ENCODE assay signal across 8 cellular contexts in the genomic region with DNA sequence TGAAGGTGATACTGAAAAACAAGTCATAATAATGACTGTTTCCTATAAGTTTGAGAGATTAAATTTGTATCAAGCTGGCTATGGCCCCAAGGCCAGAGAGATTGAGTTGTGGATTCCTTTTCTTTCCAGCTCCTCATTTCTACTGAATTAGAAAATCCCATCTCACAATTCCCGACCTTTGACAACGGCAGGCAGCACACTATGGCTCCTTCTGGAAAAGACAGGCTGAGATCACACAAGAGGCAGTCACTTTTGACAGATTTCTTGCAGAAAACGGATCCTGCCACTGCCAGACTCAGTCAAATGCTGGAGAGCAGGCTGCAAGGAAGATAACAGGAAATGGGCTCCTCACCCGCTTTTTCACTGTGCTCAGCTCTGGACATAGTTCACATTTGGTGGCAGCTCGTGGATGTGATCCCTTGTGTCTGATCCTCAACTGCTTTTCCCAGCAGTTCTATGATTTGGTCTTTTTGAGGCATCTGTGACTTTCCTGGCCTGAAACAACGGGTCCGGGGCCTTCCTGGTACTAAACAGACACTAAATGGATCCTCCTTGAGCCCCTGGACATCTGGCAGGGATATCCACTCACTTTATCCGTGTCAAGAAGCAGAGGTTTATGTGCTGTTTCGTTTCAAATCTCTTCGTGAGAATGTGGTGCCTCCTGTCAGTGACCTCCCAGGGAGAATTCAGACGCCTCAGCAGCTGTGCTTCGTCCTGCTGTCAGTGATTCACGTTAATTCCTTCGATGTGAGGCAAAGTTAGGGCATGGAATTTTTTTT. TPM values are rescaled to one million over a fixed set of nuclear protein-coding genes. Genes with fewer than 3 reads are reported as not detected.
DNase-seq lines count a peak whose midpoint lies in the region; ATAC-seq, FAIRE-seq and TF ChIP-seq lines count a peak whose summit lies in the region.

No MANE protein-coding gene starts in this region.

- no peaks in the 10 kb centered on the region for H3K4me1 ChIP-seq in liver (ENCODE audit: control insufficient read depth in 4 of 4, insufficient read depth in 4 of 4, low read length in 3 of 4)
- H3K4me1 ChIP-seq in HepG2 (ENCODE audit: insufficient read depth, low read length): no peaks in the 10 kb centered on the region
- H3K4me1 ChIP-seq in mesodermal cell (ENCODE audit: control insufficient read depth, insufficient read depth, low read length, poor library complexity, severe bottlenecking): no peaks in the 10 kb centered on the region

- no peak for DNase-seq in HepG2 (ENCODE audit: low spot score)
- peak; percentile 18 for DNase-seq in epithelial cell of proximal tubule (ENCODE audit: low read depth)
- no peak for DNase-seq in GM10248 (ENCODE audit: extremely low spot score)
- no peak for DNase-seq in cerebellar nuclear complex (lab: John Stamatoyannopoulos, UW)
- no peak for DNase-seq in activated CD4-positive, alpha-beta T cell treated with anti-CD3 and anti-CD28 coated beads for 4 hours

- CTCF ChIA-PET in HepG2 (lab: Yijun Ruan, JAX; ENCODE audit: low intra/inter-chr PET ratio, low total read pairs): no interaction called here
- CTCF ChIA-PET in GM10248 (lab: Yijun Ruan, JAX): no interaction called here

- no peak overlapping the region for H3K9ac ChIP-seq in liver (ENCODE audit: low read depth in 1 of 2, low read length in 2 of 2)
- no peak overlapping the region for H3K9ac ChIP-seq in HepG2 (ENCODE audit: insufficient read depth, low read depth, low read length)

- H3K36me3 ChIP-seq in liver (ENCODE audit: control insufficient read depth in 4 of 4, insufficient read depth in 3 of 4, low read depth in 1 of 4, low read length in 3 of 4) (no peaks in the 10 kb centered on the region), HepG2 (replicated peaks in 1 of 2; ENCODE audit: control insufficient read depth in 1 of 2, insufficient read depth in 2 of 2, low read length in 2 of 2) (no peaks in the 10 kb centered on the region), mesodermal cell (ENCODE audit: control insufficient read depth, insufficient read depth, low read length) (no peaks in the 10 kb centered on the region)

- TF ChIP-seq EP300 in HepG2 (IDR thresholded peaks at IDR 0.05; ENCODE audit: low read depth in 2 of 2, low read length in 2 of 2) (no peak), HepG2 (CRISPR knock-in tag; IDR thresholded peaks at IDR 0.05; ENCODE audit: borderline replicate concordance) (no peak)

- H3K27me3 ChIP-seq in liver (ENCODE audit: control insufficient read depth in 4 of 4, insufficient read depth in 4 of 4, low read length in 3 of 4) (peaks cover 0 to 5% (median 0%) of the 10 kb centered on the region in 4 donors), HepG2 (ENCODE audit: control insufficient read depth in 1 of 2, insufficient read depth in 2 of 2, low read length in 2 of 2) (peaks cover 6 to 39% of the 10 kb centered on the region in 2 experiments; a peak in 4 of 5 replicates)

- no peak overlapping the region for H3K4me2 ChIP-seq in HepG2 (ENCODE audit: low read depth, low read length)

- no peak for TF ChIP-seq POLR2A in HepG2 (IDR thresholded peaks at IDR 0.05; ENCODE audit: insufficient read depth in 1 of 2, low read depth in 2 of 2, low read length in 2 of 2)

- no TSS peak for BruUV-seq in HepG2 (replicated peaks; lab: Mats Ljungman, UMichigan)

- 55% methylated on average over 14 of the region's 14 CpGs for WGBS in liver
- 5% methylated on average over 14 of the region's 14 CpGs for WGBS in HepG2 (ENCODE audit: low lambda C conversion rate)
- whole genome bisulfite sequencing in mesodermal cell (ENCODE audit: insufficient coverage in 2 of 2), 2 experiments: 84 to 86% methylated on average over 11 of the region's 14 CpGs

- TF ChIP-seq CTCF in liver (IDR thresholded peaks at IDR 0.05; ENCODE audit: low read depth, low read length, missing input control) (no peak), HepG2 (CRISPR knock-in tag; IDR thresholded peaks at IDR 0.05) (no peak), epithelial cell of proximal tubule (conservative IDR thresholded peaks at IDR 0.05; ENCODE audit: low read depth, low read length) (no peak), GM10248 (IDR thresholded peaks at IDR 0.05; ENCODE audit: control extremely low read depth, extremely low read depth, low read depth, missing control alignments) (no peak)

- intact Hi-C loops in HepG2 (cut with micrococcal nuclease; ENCODE audit: unreplicated experiment): no loop called here

- no peak for FAIRE-seq in HepG2 (lab: Jason Lieb, UNC)

- ATAC-seq in HepG2 (no peak), HG03135 (IDR thresholded peaks at IDR 0.05; ENCODE audit: unreplicated experiment) (no peak)

- POLR2A ChIA-PET in HepG2 (lab: Yijun Ruan, JAX): no interaction called here
- POLR2A ChIA-PET in GM10248 (lab: Yijun Ruan, JAX): no interaction called here

- no peaks in the 10 kb centered on the region for H3K79me2 ChIP-seq in HepG2 (ENCODE audit: insufficient read depth, low read length)

- no peaks in the 10 kb centered on the region for H4K20me1 ChIP-seq in HepG2 (ENCODE audit: insufficient read depth, low read length)

- H3K4me3 ChIP-seq in liver (ENCODE audit: low read depth in 1 of 3, low read length in 3 of 3) (no peak overlapping the region), HepG2 (replicated peaks in 1 of 3; ENCODE audit: insufficient read depth in 1 of 3, low read depth in 2 of 3, low read length in 3 of 3) (no peak overlapping the region), epithelial cell of proximal tubule (ENCODE audit: low read depth, low read length) (no peak overlapping the region), mesodermal cell (ENCODE audit: extremely low read depth, insufficient read depth, low read length, poor library complexity, severe bottlenecking) (no peak overlapping the region)

- no peak overlapping the region for H2AFZ ChIP-seq in HepG2 (ENCODE audit: low read length)

- no peak for TF ChIP-seq RAD21 in liver (IDR thresholded peaks at IDR 0.05)
- no peak for TF ChIP-seq RAD21 in HepG2 (CRISPR knock-in tag; IDR thresholded peaks at IDR 0.05)

- H3K9me3 ChIP-seq in liver (ENCODE audit: control insufficient read depth in 4 of 4, low read length in 3 of 4) (no peaks in the 10 kb centered on the region), HepG2 (ENCODE audit: low read length) (no peaks in the 10 kb centered on the region), mesodermal cell (ENCODE audit: control insufficient read depth, low read length) (no peaks in the 10 kb centered on the region)

- in situ Hi-C loops in HepG2 (cut with HindIII; ENCODE audit: extremely low pct_ligation_motif_present, low pct_unique_long_range_greater_than_20kb): no loop called here

- peak overlapping the region; percentile 57 to 70 for H3K27ac ChIP-seq in liver (ENCODE audit: low read depth in 1 of 2, low read length in 2 of 2)
- H3K27ac ChIP-seq in HepG2 (ENCODE audit: extremely low read length, insufficient read depth, low read length): no peak overlapping the region
- H3K27ac ChIP-seq in mesodermal cell (ENCODE audit: low read depth, low read length, severe bottlenecking): peak overlapping the region; percentile 83

TF ChIP-seq in liver, 16 proteins besides CTCF, POLR2A, EP300 and RAD21:
- TF ChIP-seq NR2F2 (IDR thresholded peaks at IDR 0.05) (peak; percentile 47), SP1 (IDR thresholded peaks at IDR 0.05) (no peak), JUND (IDR thresholded peaks at IDR 0.05) (no peak)

RNA-seq across cellular contexts. Expression of a gene that starts 26.1 kb away (rescaled TPM):
- total RNA-seq in liver (1 to 10 TPM; 3.8 to 5.4 TPM), HepG2 (2016; rRNA removed; fragmentation: Illumina TruSeq; extraction: Trizol) (not detected in 2 replicates), epithelial cell of proximal tubule (25.3 and 25.4 TPM in 2 replicates)
- polyA plus RNA-seq in liver (1 to 10 TPM; 1.2 to 4.8 TPM), HepG2 (2011; rRNA removed) (not detected in 2 replicates)
- not detected in 2 replicates for total RNA-seq in HepG2 (2016; cell fraction: cytosol; rRNA removed; fragmentation: Illumina TruSeq; extraction: Trizol; ENCODE audit: low read depth)
- not detected in 2 replicates for total RNA-seq in HepG2 (2016; cell fraction: insoluble cytoplasmic fraction; rRNA removed; fragmentation: Illumina TruSeq; extraction: Trizol)
- total RNA-seq in HepG2 (2016; cell fraction: membrane; rRNA removed; fragmentation: Illumina TruSeq; extraction: Trizol): not detected in 2 replicates
- total RNA-seq in HepG2 (2016; cell fraction: nucleus; rRNA removed; fragmentation: Illumina TruSeq; extraction: Trizol): not detected in 2 replicates
- not detected in 2 replicates for polyA plus RNA-seq in HepG2 (2011; cell fraction: cytosol; rRNA removed)
- polyA plus RNA-seq in HepG2 (2011; cell fraction: nucleus; rRNA removed): not detected in 2 replicates
- not detected in 2 replicates for polyA plus RNA-seq in HepG2 (2012)
- not detected in 2 replicates for polyA plus RNA-seq in HepG2 (2016; cell fraction: cytosol; fragmentation: Illumina TruSeq; extraction: Trizol; ENCODE audit: low read depth)
- polyA plus RNA-seq in HepG2 (2016; cell fraction: insoluble cytoplasmic fraction; fragmentation: Illumina TruSeq; extraction: Trizol; ENCODE audit: low read depth): not detected in 2 replicates
- polyA plus RNA-seq in HepG2 (2016; cell fraction: membrane; fragmentation: Illumina TruSeq; extraction: Trizol; ENCODE audit: low read depth): not detected in 2 replicates
- not detected in 2 replicates for polyA plus RNA-seq in HepG2 (2016; cell fraction: nucleus; fragmentation: Illumina TruSeq; extraction: Trizol; ENCODE audit: insufficient read depth, low read depth)
- polyA minus RNA-seq in HepG2 (2011; rRNA and poly(A)+ RNA removed; ENCODE audit: low replicate concordance): 75.9 TPM in 1 of 2 replicates, not detected in the other
- 0.20 and 0.62 TPM in 2 replicates for polyA minus RNA-seq in HepG2 (2011; cell fraction: cytosol; rRNA and poly(A)+ RNA removed)
- polyA minus RNA-seq in HepG2 (2011; cell fraction: nucleus; rRNA and poly(A)+ RNA removed): 0.25 and 0.26 TPM in 2 replicates
- polyA plus RNA-seq in mesodermal cell (2013, experiment 1 of 2): 10.8 TPM
- polyA plus RNA-seq in mesodermal cell (2013, experiment 2 of 2): 8.8 TPM
